Comparison of ENCODE assay signal across 27 cellular contexts in the genomic region with DNA sequence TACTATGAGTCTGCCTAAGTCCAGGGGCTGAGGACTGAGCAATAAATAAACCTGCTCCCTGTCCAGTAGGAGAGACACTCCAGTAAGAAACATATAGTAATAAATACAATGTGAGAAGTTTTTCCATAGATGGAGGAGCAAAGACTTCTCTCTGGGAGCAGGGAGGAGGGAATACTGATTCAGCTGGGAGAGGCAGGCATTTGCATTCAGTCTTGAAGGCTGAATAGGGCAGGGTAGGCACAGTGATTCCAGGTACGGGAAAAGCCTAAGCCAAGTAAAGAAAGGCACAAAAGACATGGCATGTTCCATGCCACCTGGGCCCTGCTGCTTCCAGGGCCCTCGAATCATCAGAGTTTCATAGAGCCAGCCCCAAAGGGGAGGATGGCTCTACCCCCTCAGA.
"Had no signal": no experiment of that assay in that cellular context is flagged by ENCODE, and none has a peak within 500 bp of the region (broad histone marks: within the 10 kb centered on the region; RNA-seq: fewer than 3 reads in every experiment).

No MANE protein-coding gene starts in this region.

- H3K36me3 ChIP-seq: MG63 had no signal

- DNase-seq: Karpas-422, Kasumi-1, MG63, MM.1S, NCI-H1048, NCI-H1092, NCI-H1092 treated with DMSO at 0.1 percent for 48 hours, NCI-H1105, NCI-H1417 treated with DMSO at 0.1 percent for 48 hours, NCI-H1436, NCI-H1436 treated with DMSO at 0.1 percent for 48 hours, NCI-H146, NCI-H1694, NCI-H187, NCI-H187 treated with DMSO at 0.1 percent for 48 hours, NCI-H1930, NCI-H2029, NCI-H2029 treated with DMSO at 0.1 percent for 48 hours, NCI-H2081, NCI-H2081 treated with DMSO at 0.1 percent for 48 hours, NCI-H2107, NCI-H2171, NCI-H2227 treated with DMSO at 0.1 percent for 48 hours, NCI-H226, NCI-H345, NCI-H510A, NCI-H510A treated with DMSO at 0.1 percent for 48 hours had no signal

- H3K9me3 ChIP-seq: MG63 had no signal

- H3K27me3 ChIP-seq: MG63 had no signal

- H3K4me3 ChIP-seq: MG63 had no signal
